ENCODE assay signal across 8 cellular contexts in the genomic region with DNA sequence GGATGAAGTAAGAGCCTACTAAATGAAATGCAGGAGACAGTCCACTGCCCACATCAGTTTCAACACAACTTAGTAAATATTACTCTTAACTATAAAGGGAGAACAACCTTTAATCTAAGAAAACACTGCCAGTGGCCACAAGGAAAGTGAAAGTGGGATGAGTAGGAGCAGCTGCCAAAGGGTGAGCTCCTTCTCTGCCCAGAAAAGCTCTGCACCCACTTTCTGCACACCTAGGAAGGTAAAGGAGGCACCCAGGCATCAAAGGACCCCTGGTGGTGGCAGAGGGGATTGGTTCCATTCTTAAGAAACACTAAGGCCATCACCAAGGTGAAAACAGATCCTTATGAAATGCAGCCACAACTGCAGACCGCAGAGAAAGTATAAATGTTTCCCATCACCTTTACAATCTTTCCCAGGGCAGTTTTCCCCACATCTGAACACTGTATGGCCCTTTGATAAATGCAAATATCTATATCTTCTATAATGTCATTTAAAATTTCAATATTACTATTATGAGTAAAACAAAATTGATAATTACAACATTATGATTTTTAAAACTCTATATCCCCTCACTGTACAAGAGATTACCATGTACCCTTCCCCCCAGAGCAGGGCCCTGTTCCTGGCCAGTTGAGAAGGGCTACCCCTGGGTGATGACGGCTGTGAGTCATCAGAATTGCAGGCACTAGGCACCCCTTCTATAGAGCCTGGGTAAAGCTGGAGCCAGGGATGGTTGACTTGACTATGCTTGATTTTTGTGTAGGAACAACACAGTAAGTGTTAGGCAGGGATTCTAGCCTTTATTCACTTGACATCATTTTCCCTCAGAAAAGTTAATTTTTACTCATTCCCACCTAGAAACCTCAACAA.
A peak's percentile ranks its signal among the peaks of the same experiment; 100 is the strongest.
DNase-seq lines count a peak whose midpoint lies in the region; FAIRE-seq and TF ChIP-seq lines count a peak whose summit lies in the region.

No MANE protein-coding gene starts in this region.

- no peaks in the 10 kb centered on the region for H4K20me1 ChIP-seq in fibroblast of lung (ENCODE audit: control insufficient read depth, extremely low read depth, insufficient read depth, low read length)

- peak; percentile 47 to 82 (median 62) for DNase-seq in CD8-positive, alpha-beta memory T cell
- DNase-seq in H54 (ENCODE audit: insufficient read length, low spot score): peak; percentile 46
- peak; percentile 42 for DNase-seq in NCI-H69 (lab: John Stamatoyannopoulos, UW)
- DNase-seq in activated T-cell treated with anti-CD3 and anti-CD28 coated beads for 24 hours (ENCODE audit: low read depth): peak; percentile 55
- DNase-seq in fibroblast of lung (ENCODE audit: low read depth in 2 of 2): peak; percentile 31 to 37
- peak; percentile 26 for DNase-seq in skeletal muscle cell (ENCODE audit: low read depth)
- no peak for DNase-seq in DMS153 (lab: John Stamatoyannopoulos, UW)
- no peak for DNase-seq in GF-D8 (lab: John Stamatoyannopoulos, UW)

- peak; percentile 52 to 70 for TF ChIP-seq CTCF in fibroblast of lung (conservative IDR thresholded peaks at IDR 0.05 in 1 of 2, IDR thresholded peaks at IDR 0.05 in 1 of 2; ENCODE audit: low read depth in 1 of 2, low read length in 2 of 2)

- peak; percentile 15 for FAIRE-seq in H54 (lab: Jason Lieb, UNC)

- H3K4me1 ChIP-seq in CD8-positive, alpha-beta memory T cell (ENCODE audit: insufficient read depth, low read length): peaks cover 8% of the 10 kb centered on the region
- H3K4me1 ChIP-seq in fibroblast of lung (ENCODE audit: control insufficient read depth, extremely low read depth, insufficient read depth, low read length): peaks cover 5% of the 10 kb centered on the region

- peaks cover 0 to 1% of the 10 kb centered on the region in 2 donors for H3K27me3 Mint-ChIP-seq in CD8-positive, alpha-beta memory T cell

- H3K9ac ChIP-seq in fibroblast of lung (ENCODE audit: insufficient read depth, low read length): no peak overlapping the region

- TF ChIP-seq POLR2A in H54 (IDR thresholded peaks at IDR 0.05; ENCODE audit: low read depth, low read length): no peak

- no peaks in the 10 kb centered on the region for H3K27me3 ChIP-seq in CD8-positive, alpha-beta memory T cell (ENCODE audit: insufficient read depth, low read length, poor library complexity, severe bottlenecking)
- no peaks in the 10 kb centered on the region for H3K27me3 ChIP-seq in fibroblast of lung (ENCODE audit: control insufficient read depth, insufficient read depth, low read length)

- H3K27ac Mint-ChIP-seq in CD8-positive, alpha-beta memory T cell: peak overlapping the region; percentile 3 to 85 (median 62)

- peaks cover 0 to 17% (median 0%) of the 10 kb centered on the region in 3 donors for H3K36me3 Mint-ChIP-seq in CD8-positive, alpha-beta memory T cell

- CTCF ChIA-PET in CD8-positive, alpha-beta memory T cell (lab: Charles Lee): interaction anchor here (0.6 to 3.4 kb wide), 29 partner anchors 9 to 417 kb away, joined by 3 to 34 read pairs (median 4); a partner anchor contains a TSS

- no peaks in the 10 kb centered on the region for H3K9me3 ChIP-seq in CD8-positive, alpha-beta memory T cell (ENCODE audit: low read length)
- no peaks in the 10 kb centered on the region for H3K9me3 ChIP-seq in fibroblast of lung (ENCODE audit: control insufficient read depth, insufficient read depth, low read depth, low read length)

- no peak overlapping the region for H2AFZ ChIP-seq in fibroblast of lung (ENCODE audit: low read length)

- H3K27ac ChIP-seq in CD8-positive, alpha-beta memory T cell (ENCODE audit: low read depth, low read length): no peak overlapping the region
- no peak overlapping the region for H3K27ac ChIP-seq in fibroblast of lung (ENCODE audit: insufficient read depth, low read length)

- H3K4me3 Mint-ChIP-seq in CD8-positive, alpha-beta memory T cell: peak overlapping the region in 3 of 7 donors; percentile 2 to 45 (median 20)

- no peaks in the 10 kb centered on the region for H3K36me3 ChIP-seq in CD8-positive, alpha-beta memory T cell (ENCODE audit: insufficient read depth, low read length)
- no peaks in the 10 kb centered on the region for H3K36me3 ChIP-seq in fibroblast of lung (ENCODE audit: control insufficient read depth, insufficient read depth, low read length)

- no peak overlapping the region for H3K4me3 ChIP-seq in CD8-positive, alpha-beta memory T cell (ENCODE audit: low read length)
- no peak overlapping the region for H3K4me3 ChIP-seq in fibroblast of lung (replicated peaks in 1 of 4; ENCODE audit: control extremely low read depth in 1 of 4, insufficient read depth in 1 of 4, low read depth in 3 of 4, low read length in 4 of 4)
- H3K4me3 ChIP-seq in skeletal muscle cell (ENCODE audit: low read depth, low read length): no peak overlapping the region

- H3K4me2 ChIP-seq in fibroblast of lung (ENCODE audit: extremely low read depth, insufficient read depth, low read length): no peak overlapping the region

- no peaks in the 10 kb centered on the region for H3K9me3 Mint-ChIP-seq in CD8-positive, alpha-beta memory T cell

- no peaks in the 10 kb centered on the region for H3K79me2 ChIP-seq in fibroblast of lung (ENCODE audit: control insufficient read depth, insufficient read depth, low read length)

- POLR2A ChIA-PET in CD8-positive, alpha-beta memory T cell (lab: Charles Lee): interaction anchor here (0.7 to 1.0 kb wide), 3 partner anchors 32 to 216 kb away, joined by 3 to 4 read pairs (median 3); a partner anchor contains a TSS

- peaks cover 18 to 33% (median 25%) of the 10 kb centered on the region in 3 donors for H3K4me1 Mint-ChIP-seq in CD8-positive, alpha-beta memory T cell

Comparison
In these comparisons a context has a peak if more than half of its experiments do, and no peak if none do; other contexts are left out.
1. DNase-seq: peak in CD8-positive, alpha-beta memory T cell (5 of 5), H54 (single experiment), NCI-H69 (single experiment), activated T-cell treated with anti-CD3 and anti-CD28 coated beads for 24 hours (single experiment), fibroblast of lung (2 of 2) and skeletal muscle cell (single experiment); none in DMS153 (single experiment) and GF-D8 (single experiment).